8 cellular contexts compared by ENCODE assay signal in genomic region chr7:151059362-151060112, GRCh38. TPM values are rescaled to one million over a fixed set of nuclear protein-coding genes. Genes with fewer than 3 reads are reported as not detected.
DNase-seq lines count a peak whose midpoint lies in the region; ATAC-seq and TF ChIP-seq lines count a peak whose summit lies in the region.

Gene SLC4A2, plus strand, starts transcription at chr7:151059589. Its CDS starts 2,399 bp downstream, at chr7:151061988.

- peak; percentile 50 for DNase-seq in DMS153 treated with DMSO at 0.1 percent for 48 hours (lab: John Stamatoyannopoulos, UW; ENCODE audit: unreplicated experiment)
- DNase-seq in amniotic stem cell (lab: John Stamatoyannopoulos, UW), result peak; percentile 51
- DNase-seq in left cardiac atrium, result peak; percentile 84
- DNase-seq in posterior vena cava (ENCODE audit: low spot score), result peak; percentile 93
- no peak for DNase-seq in vagina (ENCODE audit: extremely low spot score in 2 of 2)

- H3K27ac Mint-ChIP-seq in T-helper 1 cell treated with Interleukin-12 subunit alpha and Interleukin-12 subunit beta and Interleukin-4 antibody, amounts not matched to agents 30 μg/mL and 1 μg/mL, for 36 hours, result peak within 1 kb of the TSS; percentile 94

- H3K9me3 Mint-ChIP-seq in T-helper 1 cell treated with Interleukin-12 subunit alpha and Interleukin-12 subunit beta and Interleukin-4 antibody, amounts not matched to agents 30 μg/mL and 1 μg/mL, for 36 hours, result no peaks in the 10 kb centered on the region

- H3K4me3 Mint-ChIP-seq in T-helper 1 cell treated with Interleukin-12 subunit alpha and Interleukin-12 subunit beta and Interleukin-4 antibody, amounts not matched to agents 30 μg/mL and 1 μg/mL, for 36 hours, result peak within 1 kb of the TSS; percentile 97

- no peaks in the 10 kb centered on the region for H3K27me3 ChIP-seq in vagina

- H3K36me3 Mint-ChIP-seq in T-helper 1 cell treated with Interleukin-12 subunit alpha and Interleukin-12 subunit beta and Interleukin-4 antibody, amounts not matched to agents 30 μg/mL and 1 μg/mL, for 36 hours (ENCODE audit: low read depth), result no peaks in the 10 kb centered on the region

- intact Hi-C loops in left cardiac atrium (cut with DNase I) (loop anchor here in 1 of 2 donors (2.0 to 10.0 kb wide), 3 partner anchors 25 to 165 kb away; partner anchors contain the start of genes ABCB8 and ABCF2), posterior vena cava (cut with DNase I) (no loop called here), vagina (cut with DNase I) (loop anchor here (2.0 to 10.0 kb wide), 2 partner anchors 27 to 175 kb away; partner anchors contain the start of genes AGAP3 and CHPF2)

- peak in 1 of 2 donors; percentile 28 for TF ChIP-seq POLR2A in vagina (IDR thresholded peaks at IDR 0.05)

- H3K4me1 ChIP-seq in vagina, result peaks cover 63% of the 10 kb centered on the region

- H3K9me3 ChIP-seq in vagina, result no peaks in the 10 kb centered on the region

- ATAC-seq in GM21526 (IDR thresholded peaks at IDR 0.05; ENCODE audit: low FRiP score, unreplicated experiment) (peak; percentile 29), left cardiac atrium (peak; percentile 65 to 74)

- H3K27me3 Mint-ChIP-seq in T-helper 1 cell treated with Interleukin-12 subunit alpha and Interleukin-12 subunit beta and Interleukin-4 antibody, amounts not matched to agents 30 μg/mL and 1 μg/mL, for 36 hours (ENCODE audit: low read depth), result no peaks in the 10 kb centered on the region

- peaks cover 32% of the 10 kb centered on the region for H3K4me1 Mint-ChIP-seq in T-helper 1 cell treated with Interleukin-12 subunit alpha and Interleukin-12 subunit beta and Interleukin-4 antibody, amounts not matched to agents 30 μg/mL and 1 μg/mL, for 36 hours (ENCODE audit: low read depth)

- peak within 1 kb of the TSS; percentile 99 for H3K27ac ChIP-seq in vagina

- peak within 1 kb of the TSS; percentile 87 to 91 for H3K4me3 ChIP-seq in vagina

- TF ChIP-seq CTCF in LNCAP (IDR thresholded peaks at IDR 0.05) (peak; percentile 26), vagina (IDR thresholded peaks at IDR 0.05) (peak in 1 of 3 experiments; percentile 25)

- H3K36me3 ChIP-seq in vagina, result peaks cover 0 to 6% of the 10 kb centered on the region in 2 donors

RNA-seq across cellular contexts. Expression of gene SLC4A2, which starts in this region (rescaled TPM):
- total RNA-seq in left cardiac atrium (100 to 1,000 TPM in 1 of 2 donors, 10 to 100 TPM in 1; 71.6 to 107 TPM), posterior vena cava (100 to 1,000 TPM; 105 to 212 TPM), vagina (66.5 TPM)

Comparison
In these comparisons a context has a peak if more than half of its experiments do, and no peak if none do; other contexts are left out.
1. DNase-seq: peak in DMS153 treated with DMSO at 0.1 percent for 48 hours (single experiment), amniotic stem cell (single experiment), left cardiac atrium (single experiment) and posterior vena cava (single experiment); none in vagina (0 of 2).